ENCODE assay signal across 8 cellular contexts in the genomic region with DNA sequence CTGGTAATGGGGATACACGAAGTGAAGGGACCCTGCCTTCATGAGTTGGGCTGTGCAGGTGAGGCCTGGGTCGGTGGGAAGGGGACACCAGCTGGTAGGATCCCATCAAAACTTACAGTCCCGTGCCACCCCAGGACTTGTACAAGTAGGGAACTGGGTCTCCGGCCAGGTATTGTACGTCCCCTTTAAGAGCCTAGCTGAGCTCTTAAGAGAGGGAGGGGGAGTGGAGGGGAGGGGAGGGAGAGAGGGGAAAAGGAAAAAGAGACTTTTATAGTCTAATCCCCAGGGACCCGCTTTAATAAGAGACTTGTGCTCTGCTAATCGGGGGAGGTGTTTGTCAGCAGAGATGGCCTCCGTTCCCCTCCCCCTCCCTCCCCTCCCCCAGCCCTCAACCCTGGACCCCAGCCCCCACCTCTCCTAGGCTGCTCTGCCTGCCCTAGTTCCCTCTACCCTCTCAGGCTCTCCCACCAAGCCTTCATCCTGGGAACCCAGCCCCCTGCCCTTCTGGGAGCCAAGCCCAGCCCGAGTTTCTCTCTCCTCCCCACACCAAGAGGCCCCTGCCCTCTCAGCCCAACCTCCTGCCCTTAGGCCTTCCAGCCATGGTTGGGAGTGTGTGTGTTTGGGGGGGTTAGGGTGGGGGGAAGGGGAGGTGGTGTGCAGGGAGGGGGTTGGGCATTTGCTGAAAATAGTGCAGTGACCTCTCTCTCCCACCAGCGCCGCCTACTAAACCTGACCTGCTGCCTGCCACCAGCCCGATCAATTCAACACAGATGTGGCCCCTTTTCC. TPM values are rescaled to one million over a fixed set of nuclear protein-coding genes. Genes with fewer than 3 reads are reported as not detected.
DNase-seq lines count a peak whose midpoint lies in the region; ATAC-seq and TF ChIP-seq lines count a peak whose summit lies in the region.

No MANE protein-coding gene starts in this region.

- no peaks in the 10 kb centered on the region for H3K27me3 ChIP-seq in SJCRH30
- H3K27me3 ChIP-seq in cardiac muscle cell, result no peaks in the 10 kb centered on the region
- peaks cover 0 to 4% (median 0%) of the 10 kb centered on the region in 3 donors for H3K27me3 ChIP-seq in skeletal muscle tissue (ENCODE audit: control insufficient read depth in 3 of 3, insufficient read depth in 3 of 3, low read length in 3 of 3)

- H3K4me1 ChIP-seq in SJCRH30 (peaks cover 7% of the 10 kb centered on the region), cardiac muscle cell (ENCODE audit: low read depth) (peaks cover 25% of the 10 kb centered on the region), skeletal muscle tissue (ENCODE audit: control insufficient read depth in 3 of 3, insufficient read depth in 3 of 3, low read length in 3 of 3) (peaks cover 18 to 32% (median 29%) of the 10 kb centered on the region in 3 donors)

- no peak for TF ChIP-seq CTCF in cardiac muscle cell (IDR thresholded peaks at IDR 0.05; ENCODE audit: low read depth, low read length)

- H3K9me3 ChIP-seq in SJCRH30 (replicated peaks) (no peaks in the 10 kb centered on the region), cardiac muscle cell (ENCODE audit: low read depth) (no peaks in the 10 kb centered on the region), skeletal muscle tissue (ENCODE audit: control insufficient read depth in 3 of 3, low read length in 3 of 3) (no peaks in the 10 kb centered on the region)

- no peak for ATAC-seq in GM21381 (IDR thresholded peaks at IDR 0.05; ENCODE audit: unreplicated experiment)

- H3K4me3 ChIP-seq in SJCRH30 (peak overlapping the region; percentile 33), cardiac muscle cell (peak overlapping the region; percentile 53), skeletal muscle tissue (ENCODE audit: low read length in 3 of 3) (peak overlapping the region in 2 of 3 donors; percentile 7 to 48)

- peak; percentile 32 for DNase-seq in NCI-H1105 treated with DMSO at 0.1 percent for 48 hours (lab: John Stamatoyannopoulos, UW)
- no peak for DNase-seq in NCI-H1105 (lab: John Stamatoyannopoulos, UW)
- DNase-seq in SJCRH30, result peak; percentile 32 to 74
- DNase-seq in cardiac muscle cell (ENCODE audit: low read depth in 1 of 2, low spot score in 1 of 2), result peak; percentile 77 to 94
- DNase-seq in NCI-H446 (lab: John Stamatoyannopoulos, UW), result no peak
- no peak for DNase-seq in middle frontal gyrus (ENCODE audit: extremely low spot score, low spot score)

- H3K27ac ChIP-seq in SJCRH30, result no peak overlapping the region
- peak overlapping the region; percentile 92 for H3K27ac ChIP-seq in cardiac muscle cell
- H3K27ac ChIP-seq in skeletal muscle tissue (ENCODE audit: low read depth, low read length), result peak overlapping the region; percentile 19

- H3K36me3 ChIP-seq in SJCRH30 (0 out of 2 replicates have a peak, but pooled peaks cover 7% of the 10 kb centered on the region), cardiac muscle cell (peaks cover 13% of the 10 kb centered on the region), skeletal muscle tissue (ENCODE audit: control insufficient read depth in 3 of 3, insufficient read depth in 3 of 3, low read length in 3 of 3) (peaks cover 0 to 6% (median 0%) of the 10 kb centered on the region in 3 donors)

- H3K9ac ChIP-seq in skeletal muscle tissue (ENCODE audit: low read depth in 1 of 3, low read length in 3 of 3), result peak overlapping the region in 1 of 3 donors; percentile 45

RNA-seq across cellular contexts. Expression of a gene that starts 2.6 kb away (rescaled TPM):
- total RNA-seq in SJCRH30 (2014; rRNA removed; shearing (Covaris generic)), result 9.1 and 10.5 TPM in 2 replicates
- total RNA-seq in cardiac muscle cell, result 53.1 and 54.2 TPM in 2 replicates
- 13.5 and 14.1 TPM in 2 replicates for polyA plus RNA-seq in cardiac muscle cell
- 3.1 TPM for total RNA-seq in skeletal muscle tissue

RNA-seq across cellular contexts. Expression of a gene that starts 16.7 kb away (rescaled TPM):
- total RNA-seq in SJCRH30 (2014; rRNA removed; shearing (Covaris generic)), result 598 and 676 TPM in 2 replicates
- total RNA-seq in cardiac muscle cell (268 and 584 TPM in 2 replicates), skeletal muscle tissue (1,640 TPM)
- 694 and 1,103 TPM in 2 replicates for polyA plus RNA-seq in cardiac muscle cell

RNA-seq across cellular contexts. Expression of a gene that starts 25.4 kb away (rescaled TPM):
- 2.0 and 2.5 TPM in 2 replicates for total RNA-seq in SJCRH30 (2014; rRNA removed; shearing (Covaris generic))
- total RNA-seq in cardiac muscle cell, result 10.1 and 11.2 TPM in 2 replicates
- 6.6 and 12.6 TPM in 2 replicates for polyA plus RNA-seq in cardiac muscle cell
- total RNA-seq in skeletal muscle tissue, result 19.8 TPM

RNA-seq across cellular contexts. Expression of a gene that starts 29.7 kb away (rescaled TPM):
- total RNA-seq in SJCRH30 (2014; rRNA removed; shearing (Covaris generic)), result 66.7 and 76.2 TPM in 2 replicates
- 133 and 194 TPM in 2 replicates for total RNA-seq in cardiac muscle cell
- 147 and 159 TPM in 2 replicates for polyA plus RNA-seq in cardiac muscle cell
- total RNA-seq in skeletal muscle tissue, result 42.3 TPM

RNA-seq across cellular contexts. Expression of a gene that starts 37.9 kb away (rescaled TPM):
- 21.8 and 27.1 TPM in 2 replicates for total RNA-seq in SJCRH30 (2014; rRNA removed; shearing (Covaris generic))
- total RNA-seq in cardiac muscle cell (93.9 and 101 TPM in 2 replicates), skeletal muscle tissue (123 TPM)
- 32.9 and 39.5 TPM in 2 replicates for polyA plus RNA-seq in cardiac muscle cell

Comparison
In these comparisons a context has a peak if more than half of its experiments do, and no peak if none do; other contexts are left out.
1. DNase-seq: peak in NCI-H1105 treated with DMSO at 0.1 percent for 48 hours (single experiment), SJCRH30 (2 of 2) and cardiac muscle cell (2 of 2); none in NCI-H1105 (single experiment), NCI-H446 (0 of 2) and middle frontal gyrus (single experiment).
2. Peak in every context shown above with its lines, with median percentiles within 50 percentile points of each other: H3K4me3 ChIP-seq.